Comparison of ENCODE assay signal across 1 cellular context in genomic region chr1:11908139-11909021, GRCh38.
A peak's percentile ranks its signal among the peaks of the same experiment; 100 is the strongest.
TF ChIP-seq lines count a peak whose summit lies in the region.

No MANE protein-coding gene starts in this region.

TF ChIP-seq in K562, 482 proteins besides CTCF, POLR2A, EP300 and RAD21 (continued from another document and continues in another):
- TF ChIP-seq STAT5A (IDR thresholded peaks at IDR 0.05; ENCODE audit: borderline replicate concordance, low read length), result peak; percentile 91
- TF ChIP-seq RBM39 (optimal IDR thresholded peaks at IDR 0.05; ENCODE audit: low read depth, low read length), result peak; percentile 95
- peak; percentile 99 for TF ChIP-seq NFXL1 (CRISPR knock-in tag; IDR thresholded peaks at IDR 0.05)
- no peak for TF ChIP-seq CBX8 (IDR thresholded peaks at IDR 0.05; ENCODE audit: borderline replicate concordance, extremely low read depth, low read depth, low read length, poor library complexity, severe bottlenecking)
- peak; percentile 91 for TF ChIP-seq MYNN (IDR thresholded peaks at IDR 0.05)
- no peak for TF ChIP-seq MYNN (CRISPR knock-in tag; IDR thresholded peaks at IDR 0.05)
- TF ChIP-seq ZNF23 (CRISPR knock-in tag; IDR thresholded peaks at IDR 0.05), result peak; percentile 91
- no peak for TF ChIP-seq SMARCA5 (IDR thresholded peaks at IDR 0.05)
- no peak for TF ChIP-seq BDP1 (IDR thresholded peaks at IDR 0.05; ENCODE audit: insufficient read depth, insufficient read length)
- peak; percentile 100 for TF ChIP-seq KDM5B (IDR thresholded peaks at IDR 0.05; ENCODE audit: insufficient replicate concordance, low read depth, low read length)
- TF ChIP-seq ZNF785 (CRISPR knock-in tag; IDR thresholded peaks at IDR 0.05), result no peak
- TF ChIP-seq RBM34 (IDR thresholded peaks at IDR 0.05; ENCODE audit: borderline replicate concordance, insufficient read depth, low read length), result no peak
- TF ChIP-seq FOXK2 (conservative IDR thresholded peaks at IDR 0.05 in 1 of 2, IDR thresholded peaks at IDR 0.05 in 1 of 2; ENCODE audit: low read depth in 2 of 2), result peak; percentile 69 to 70; a peak in 3 of 4 replicates
- TF ChIP-seq DEAF1 (CRISPR knock-in tag; IDR thresholded peaks at IDR 0.05), result peak; percentile 93
- no peak for TF ChIP-seq ATF1 (CRISPR knock-in tag; IDR thresholded peaks at IDR 0.05)
- TF ChIP-seq ATF1 (tag; IDR thresholded peaks at IDR 0.05), result peak; percentile 79
- TF ChIP-seq, protein P1, sequence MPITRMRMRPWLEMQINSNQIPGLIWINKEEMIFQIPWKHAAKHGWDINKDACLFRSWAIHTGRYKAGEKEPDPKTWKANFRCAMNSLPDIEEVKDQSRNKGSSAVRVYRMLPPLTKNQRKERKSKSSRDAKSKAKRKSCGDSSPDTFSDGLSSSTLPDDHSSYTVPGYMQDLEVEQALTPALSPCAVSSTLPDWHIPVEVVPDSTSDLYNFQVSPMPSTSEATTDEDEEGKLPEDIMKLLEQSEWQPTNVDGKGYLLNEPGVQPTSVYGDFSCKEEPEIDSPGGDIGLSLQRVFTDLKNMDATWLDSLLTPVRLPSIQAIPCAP (CRISPR knock-in tag; IDR thresholded peaks at IDR 0.05; ENCODE audit: borderline replicate concordance), result peak; percentile 98
- TF ChIP-seq, protein P2, sequence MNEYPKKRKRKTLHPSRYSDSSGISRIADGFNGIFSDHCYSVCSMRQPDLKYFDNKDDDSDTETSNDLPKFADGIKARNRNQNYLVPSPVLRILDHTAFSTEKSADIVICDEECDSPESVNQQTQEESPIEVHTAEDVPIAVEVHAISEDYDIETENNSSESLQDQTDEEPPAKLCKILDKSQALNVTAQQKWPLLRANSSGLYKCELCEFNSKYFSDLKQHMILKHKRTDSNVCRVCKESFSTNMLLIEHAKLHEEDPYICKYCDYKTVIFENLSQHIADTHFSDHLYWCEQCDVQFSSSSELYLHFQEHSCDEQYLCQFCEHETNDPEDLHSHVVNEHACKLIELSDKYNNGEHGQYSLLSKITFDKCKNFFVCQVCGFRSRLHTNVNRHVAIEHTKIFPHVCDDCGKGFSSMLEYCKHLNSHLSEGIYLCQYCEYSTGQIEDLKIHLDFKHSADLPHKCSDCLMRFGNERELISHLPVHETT (CRISPR knock-in tag; conservative IDR thresholded peaks at IDR 0.05 in 1 of 2, IDR thresholded peaks at IDR 0.05 in 1 of 2), result peak in 1 of 2 experiments; percentile 92; a peak in 2 of 4 replicates
- no peak for TF ChIP-seq SREBF2 (CRISPR knock-in tag; IDR thresholded peaks at IDR 0.05)
- peak; percentile 96 for TF ChIP-seq MBD2 (IDR thresholded peaks at IDR 0.05; ENCODE audit: borderline replicate concordance, low read depth)
- TF ChIP-seq, protein P3, sequence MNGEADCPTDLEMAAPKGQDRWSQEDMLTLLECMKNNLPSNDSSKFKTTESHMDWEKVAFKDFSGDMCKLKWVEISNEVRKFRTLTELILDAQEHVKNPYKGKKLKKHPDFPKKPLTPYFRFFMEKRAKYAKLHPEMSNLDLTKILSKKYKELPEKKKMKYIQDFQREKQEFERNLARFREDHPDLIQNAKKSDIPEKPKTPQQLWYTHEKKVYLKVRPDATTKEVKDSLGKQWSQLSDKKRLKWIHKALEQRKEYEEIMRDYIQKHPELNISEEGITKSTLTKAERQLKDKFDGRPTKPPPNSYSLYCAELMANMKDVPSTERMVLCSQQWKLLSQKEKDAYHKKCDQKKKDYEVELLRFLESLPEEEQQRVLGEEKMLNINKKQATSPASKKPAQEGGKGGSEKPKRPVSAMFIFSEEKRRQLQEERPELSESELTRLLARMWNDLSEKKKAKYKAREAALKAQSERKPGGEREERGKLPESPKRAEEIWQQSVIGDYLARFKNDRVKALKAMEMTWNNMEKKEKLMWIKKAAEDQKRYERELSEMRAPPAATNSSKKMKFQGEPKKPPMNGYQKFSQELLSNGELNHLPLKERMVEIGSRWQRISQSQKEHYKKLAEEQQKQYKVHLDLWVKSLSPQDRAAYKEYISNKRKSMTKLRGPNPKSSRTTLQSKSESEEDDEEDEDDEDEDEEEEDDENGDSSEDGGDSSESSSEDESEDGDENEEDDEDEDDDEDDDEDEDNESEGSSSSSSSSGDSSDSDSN (IDR thresholded peaks at IDR 0.05; ENCODE audit: borderline replicate concordance in 1 of 2, low read depth in 2 of 2, low read length in 2 of 2), result no peak
- peak; percentile 76 for TF ChIP-seq NCOA1 (IDR thresholded peaks at IDR 0.05; ENCODE audit: low read depth)
- TF ChIP-seq SUPT5H (IDR thresholded peaks at IDR 0.05), result peak; percentile 100
- no peak for TF ChIP-seq PURB (CRISPR knock-in tag; IDR thresholded peaks at IDR 0.05; ENCODE audit: low read depth)
- TF ChIP-seq TAF9B (IDR thresholded peaks at IDR 0.05; ENCODE audit: partially characterized antibody), result peak; percentile 99
- TF ChIP-seq SMARCB1 (IDR thresholded peaks at IDR 0.05; ENCODE audit: insufficient read length, low read depth), result no peak
- TF ChIP-seq TEAD1 (CRISPR knock-in tag; IDR thresholded peaks at IDR 0.05), result peak; percentile 92 to 99
- peak; percentile 100 for TF ChIP-seq ZC3H8 (IDR thresholded peaks at IDR 0.05)
- TF ChIP-seq GTF3C2 (IDR thresholded peaks at IDR 0.05; ENCODE audit: borderline replicate concordance, extremely low read depth, insufficient read length), result no peak
- TF ChIP-seq ZNF282 (CRISPR knock-in tag; IDR thresholded peaks at IDR 0.05), result peak; percentile 97; the same call in 1 of the 2 replicates
- TF ChIP-seq ZNF707 (CRISPR knock-in tag; conservative IDR thresholded peaks at IDR 0.05), result no peak
- peak; percentile 94 for TF ChIP-seq ZNF589 (CRISPR knock-in tag; IDR thresholded peaks at IDR 0.05; ENCODE audit: low read depth)
- no peak for TF ChIP-seq ZNF699 (CRISPR knock-in tag; IDR thresholded peaks at IDR 0.05; ENCODE audit: insufficient replicate concordance)
- TF ChIP-seq SMAD4 (CRISPR knock-in tag; conservative IDR thresholded peaks at IDR 0.05), result peak; percentile 60; the same call in 1 of the 2 replicates
- no peak for TF ChIP-seq TRIM28 (IDR thresholded peaks at IDR 0.05)
- TF ChIP-seq ZNF165 (CRISPR knock-in tag; IDR thresholded peaks at IDR 0.05; ENCODE audit: borderline replicate concordance), result 0 out of 2 replicates have a peak, but pooled peaks have one; percentile 56
- no peak; the same call in 1 of the 2 replicates for TF ChIP-seq KAT7 (CRISPR knock-in tag; IDR thresholded peaks at IDR 0.05; ENCODE audit: borderline replicate concordance)
- TF ChIP-seq BRCA1 (IDR thresholded peaks at IDR 0.05), result no peak
- no peak for TF ChIP-seq BRCA1 (CRISPR knock-in tag; IDR thresholded peaks at IDR 0.05)
- TF ChIP-seq MTF1 (CRISPR knock-in tag; IDR thresholded peaks at IDR 0.05; ENCODE audit: borderline replicate concordance), result no peak
- no peak for TF ChIP-seq ZNF778 (CRISPR knock-in tag; IDR thresholded peaks at IDR 0.05)
- peak; percentile 82 for TF ChIP-seq PYGO2 (tag; IDR thresholded peaks at IDR 0.05)
- TF ChIP-seq DDX20 (tag; IDR thresholded peaks at IDR 0.05; ENCODE audit: low read depth), result peak; percentile 85
- TF ChIP-seq DMBX1 (CRISPR knock-in tag; IDR thresholded peaks at IDR 0.05; ENCODE audit: borderline replicate concordance), result 0 out of 2 replicates have a peak, but pooled peaks have one; percentile 11
- no peak; the same call in 1 of the 2 replicates for TF ChIP-seq ZNF408 (CRISPR knock-in tag; IDR thresholded peaks at IDR 0.05; ENCODE audit: low read depth)
- no peak for TF ChIP-seq KAT2B (IDR thresholded peaks at IDR 0.05; ENCODE audit: low read depth, low read length)
- TF ChIP-seq CREB3L1 (IDR thresholded peaks at IDR 0.05; ENCODE audit: borderline replicate concordance, low read depth), result peak; percentile 74; the same call in 1 of the 2 replicates
- no peak for TF ChIP-seq ZNF133 (CRISPR knock-in tag; IDR thresholded peaks at IDR 0.05)
- peak; percentile 76 for TF ChIP-seq RFX1 (IDR thresholded peaks at IDR 0.05)
- TF ChIP-seq U2AF2 (optimal IDR thresholded peaks at IDR 0.05; ENCODE audit: low read depth, low read length), result no peak
- peak; percentile 75 for TF ChIP-seq ZNF134 (CRISPR knock-in tag; conservative IDR thresholded peaks at IDR 0.05)
- TF ChIP-seq MCM7 (IDR thresholded peaks at IDR 0.05), result no peak
- peak; percentile 87 for TF ChIP-seq ZSCAN29 (IDR thresholded peaks at IDR 0.05)
- TF ChIP-seq ZNF75A (CRISPR knock-in tag; IDR thresholded peaks at IDR 0.05), result peak; percentile 65
- TF ChIP-seq THRAP3 (IDR thresholded peaks at IDR 0.05; ENCODE audit: borderline replicate concordance), result peak; percentile 99
- TF ChIP-seq KLF6 (CRISPR knock-in tag; IDR thresholded peaks at IDR 0.05; ENCODE audit: borderline replicate concordance), result peak; percentile 56; the same call in 1 of the 2 replicates
- TF ChIP-seq, protein P4, sequence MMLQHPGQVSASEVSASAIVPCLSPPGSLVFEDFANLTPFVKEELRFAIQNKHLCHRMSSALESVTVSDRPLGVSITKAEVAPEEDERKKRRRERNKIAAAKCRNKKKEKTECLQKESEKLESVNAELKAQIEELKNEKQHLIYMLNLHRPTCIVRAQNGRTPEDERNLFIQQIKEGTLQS (IDR thresholded peaks at IDR 0.05), result no peak; the same call in 1 of the 2 replicates
- TF ChIP-seq, protein P4 (CRISPR knock-in tag; conservative IDR thresholded peaks at IDR 0.05), result peak; percentile 82
- TF ChIP-seq MAFG (tag; conservative IDR thresholded peaks at IDR 0.05), result no peak
- TF ChIP-seq, protein P5, sequence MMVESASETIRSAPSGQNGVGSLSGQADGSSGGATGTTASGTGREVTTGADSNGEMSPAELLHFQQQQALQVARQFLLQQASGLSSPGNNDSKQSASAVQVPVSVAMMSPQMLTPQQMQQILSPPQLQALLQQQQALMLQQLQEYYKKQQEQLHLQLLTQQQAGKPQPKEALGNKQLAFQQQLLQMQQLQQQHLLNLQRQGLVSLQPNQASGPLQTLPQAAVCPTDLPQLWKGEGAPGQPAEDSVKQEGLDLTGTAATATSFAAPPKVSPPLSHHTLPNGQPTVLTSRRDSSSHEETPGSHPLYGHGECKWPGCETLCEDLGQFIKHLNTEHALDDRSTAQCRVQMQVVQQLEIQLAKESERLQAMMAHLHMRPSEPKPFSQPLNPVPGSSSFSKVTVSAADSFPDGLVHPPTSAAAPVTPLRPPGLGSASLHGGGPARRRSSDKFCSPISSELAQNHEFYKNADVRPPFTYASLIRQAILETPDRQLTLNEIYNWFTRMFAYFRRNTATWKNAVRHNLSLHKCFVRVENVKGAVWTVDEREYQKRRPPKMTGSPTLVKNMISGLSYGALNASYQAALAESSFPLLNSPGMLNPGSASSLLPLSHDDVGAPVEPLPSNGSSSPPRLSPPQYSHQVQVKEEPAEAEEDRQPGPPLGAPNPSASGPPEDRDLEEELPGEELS (CRISPR knock-in tag; IDR thresholded peaks at IDR 0.05; ENCODE audit: borderline replicate concordance), result peak; percentile 56
- TF ChIP-seq PTTG1 (tag; IDR thresholded peaks at IDR 0.05; ENCODE audit: low read depth), result peak; percentile 64; the same call in 1 of the 2 replicates
- peak; percentile 90 for TF ChIP-seq FOSL1 (tag; conservative IDR thresholded peaks at IDR 0.05)
- peak; percentile 98 for TF ChIP-seq NCOR1 (IDR thresholded peaks at IDR 0.05)
- no peak for TF ChIP-seq SAP30 (IDR thresholded peaks at IDR 0.05; ENCODE audit: borderline replicate concordance, insufficient read depth, low read depth, low read length, poor library complexity, severe bottlenecking)
- peak; percentile 92 for TF ChIP-seq NFATC3 (IDR thresholded peaks at IDR 0.05)
- TF ChIP-seq CBX2 (IDR thresholded peaks at IDR 0.05; ENCODE audit: insufficient read depth, low read length, poor library complexity, severe bottlenecking), result no peak
- no peak for TF ChIP-seq KAT8 (IDR thresholded peaks at IDR 0.05; ENCODE audit: low read depth)
- peak; percentile 86 for TF ChIP-seq ASH1L (IDR thresholded peaks at IDR 0.05; ENCODE audit: borderline replicate concordance, low read depth, partially characterized antibody)
